26 cellular contexts compared by ENCODE assay signal in the genomic region with DNA sequence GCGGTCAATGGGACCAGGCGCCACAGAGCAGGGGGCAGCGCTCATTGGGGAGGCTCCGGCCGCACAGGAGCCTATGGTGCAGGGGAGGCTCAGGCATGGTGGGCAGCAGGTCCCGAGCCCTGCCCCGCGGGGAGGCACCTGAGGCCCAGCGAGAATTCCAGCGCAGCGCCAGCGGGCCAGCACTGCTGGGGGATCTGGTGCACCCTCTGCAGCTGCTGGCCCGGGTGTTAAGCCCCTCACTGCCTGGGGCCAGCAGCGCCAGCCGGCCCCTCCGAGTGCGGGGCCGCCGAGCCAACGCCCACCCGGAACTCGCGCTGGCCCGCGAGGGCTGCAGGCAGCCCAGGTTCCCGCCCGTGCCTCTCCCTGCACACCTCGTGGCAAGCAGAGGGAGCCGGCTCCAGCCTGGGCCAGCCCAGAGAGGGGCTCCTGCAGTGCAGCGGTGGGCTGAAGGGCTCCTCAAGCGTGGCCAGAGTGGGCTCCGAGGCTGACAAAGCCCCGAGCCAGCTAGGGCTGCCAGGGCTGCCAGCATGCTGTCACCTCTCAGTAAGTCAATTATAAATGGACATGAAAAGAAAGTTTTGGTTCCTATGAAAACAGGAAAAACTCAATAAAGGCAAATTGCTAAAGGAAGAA. TPM values are rescaled to one million over a fixed set of nuclear protein-coding genes. Genes with fewer than 3 reads are reported as not detected.
"Had no signal": no experiment of that assay in that cellular context is flagged by ENCODE, and none has a peak within 500 bp of the region (broad histone marks: within the 10 kb centered on the region; RNA-seq: fewer than 3 reads in every experiment).

No MANE protein-coding gene starts in this region.

- H3K4me1 ChIP-seq: heart right ventricle, left lung, lower lobe of right lung had no signal

- ATAC-seq: gastrocnemius medialis, heart right ventricle, left cardiac atrium, left lung, left ventricle myocardium superior, lower lobe of right lung, mucosa of descending colon had no signal

- H3K27ac ChIP-seq: coronary artery, dorsolateral prefrontal cortex, esophagus squamous epithelium, gastrocnemius medialis, heart right ventricle, left lung, lower lobe of right lung had no signal

- H3K9me3 ChIP-seq: gastrocnemius medialis, lower lobe of right lung, mucosa of descending colon had no signal

- H3K4me3 ChIP-seq: coronary artery, dorsolateral prefrontal cortex, esophagus squamous epithelium, gastrocnemius medialis, heart right ventricle, left lung, lower lobe of right lung, mucosa of descending colon had no signal

- H3K27me3 ChIP-seq: dorsolateral prefrontal cortex, esophagus squamous epithelium, gastrocnemius medialis, left lung had no signal

- FAIRE-seq: colon, endothelial cell of umbilical vein, islet of Langerhans, keratinocyte had no signal

- H3K36me3 ChIP-seq: esophagus squamous epithelium, gastrocnemius medialis, heart right ventricle, left lung, lower lobe of right lung had no signal

- DNase-seq: dermis blood vessel endothelial cell; dorsolateral prefrontal cortex; effector CD4-positive, alpha-beta T cell; effector memory CD4-positive, alpha-beta T cell; esophagus squamous epithelium; foreskin fibroblast; foreskin melanocyte; gastrocnemius medialis; glutamatergic neuron; heart right ventricle; hippocampal formation; left cardiac atrium; left lung; left ventricle myocardium superior; lower lobe of right lung; mesendoderm; mucosa of descending colon; naive B cell had no signal

RNA-seq across cellular contexts. Expression of a gene that starts 14.5 kb away (rescaled TPM):
- total RNA-seq: dermis blood vessel endothelial cell, endothelial cell of umbilical vein, glomerular endothelial cell, heart right ventricle, left ventricle myocardium superior, lung microvascular endothelial cell, myocyte had no signal
- polyA plus RNA-seq: endothelial cell of umbilical vein had no signal
